Comparison of ENCODE assay signal across 25 cellular contexts in genomic region chr6:72561629-72562028, GRCh38.
"Had no signal": no experiment of that assay in that cellular context is flagged by ENCODE, and none has a peak within 500 bp of the region (broad histone marks: within the 10 kb centered on the region; RNA-seq: fewer than 3 reads in every experiment).

No MANE protein-coding gene starts in this region.

- H3K4me3 ChIP-seq: coronary artery, esophagus squamous epithelium, lung, stomach, testis, upper lobe of right lung had no signal

- H3K4me1 ChIP-seq: esophagus squamous epithelium, stomach, testis, upper lobe of right lung had no signal

- H3K4me3 Mint-ChIP-seq: activated CD4-positive, alpha-beta T cell treated with anti-CD3 and anti-CD28 coated beads, Interleukin-2, amount 10 ng/mL, durations not matched to agents 24 days and 14 days; activated CD8-positive, alpha-beta T cell treated with anti-CD3 and anti-CD28 coated beads, Interleukin-2, amount 10 ng/mL, durations not matched to agents 7 days and 5 days; activated naive CD8-positive, alpha-beta T cell; brain; central memory CD8-positive, alpha-beta T cell; neural crest cell had no signal

- H3K9me3 ChIP-seq: esophagus squamous epithelium, stomach, testis, upper lobe of right lung had no signal

- H3K27me3 Mint-ChIP-seq: activated CD4-positive, alpha-beta T cell treated with anti-CD3 and anti-CD28 coated beads, Interleukin-2, amount 10 ng/mL, durations not matched to agents 24 days and 14 days had no signal

- DNase-seq: activated CD4-positive, alpha-beta T cell treated with anti-CD3 and anti-CD28 coated beads, Interleukin-2, amount 10 ng/mL, durations not matched to agents 24 days and 14 days; activated CD4-positive, CD25-positive, alpha-beta regulatory T cell; activated CD8-positive, alpha-beta memory T cell treated with anti-CD3 and anti-CD28 coated beads, Interleukin-2, amount 50 U/mL, for 4 hours; activated CD8-positive, alpha-beta T cell treated with anti-CD3 and anti-CD28 coated beads, Interleukin-2, amount 10 ng/mL, durations not matched to agents 7 days and 5 days; activated gamma-delta T cell; activated T-cell treated with anti-CD3 and anti-CD28 coated beads, Interleukin-2, amount 50 U/mL, for 48 hours; amniotic stem cell; effector CD4-positive, alpha-beta T cell; esophagus squamous epithelium; hippocampal formation; left cardiac atrium; midbrain; stomach; T-helper 2 cell; testis; upper lobe of right lung had no signal

- H3K27ac ChIP-seq: coronary artery, esophagus squamous epithelium, stomach, testis, upper lobe of right lung had no signal

- H3K9me3 Mint-ChIP-seq: activated CD4-positive, alpha-beta T cell treated with anti-CD3 and anti-CD28 coated beads, Interleukin-2, amount 10 ng/mL, durations not matched to agents 24 days and 14 days; brain; central memory CD8-positive, alpha-beta T cell had no signal

- H3K4me1 Mint-ChIP-seq: activated CD4-positive, alpha-beta T cell treated with anti-CD3 and anti-CD28 coated beads, Interleukin-2, amount 10 ng/mL, durations not matched to agents 24 days and 14 days; brain; central memory CD8-positive, alpha-beta T cell had no signal

- H3K27me3 ChIP-seq: esophagus squamous epithelium, stomach, testis, upper lobe of right lung had no signal

- H3K27ac Mint-ChIP-seq: activated CD4-positive, alpha-beta T cell treated with anti-CD3 and anti-CD28 coated beads, Interleukin-2, amount 10 ng/mL, durations not matched to agents 24 days and 14 days; activated CD8-positive, alpha-beta T cell treated with anti-CD3 and anti-CD28 coated beads, Interleukin-2, amount 10 ng/mL, durations not matched to agents 7 days and 5 days; activated naive CD8-positive, alpha-beta T cell; brain had no signal

- H3K36me3 Mint-ChIP-seq: activated naive CD8-positive, alpha-beta T cell; brain had no signal

- H3K36me3 ChIP-seq: esophagus squamous epithelium, stomach, upper lobe of right lung had no signal

- FAIRE-seq: endothelial cell of umbilical vein, TTC549 had no signal

- ATAC-seq: activated CD8-positive, alpha-beta T cell treated with anti-CD3 and anti-CD28 coated beads, Interleukin-2, amount 10 ng/mL, durations not matched to agents 7 days and 5 days; left cardiac atrium; sciatic nerve; upper lobe of right lung had no signal
